In the genomic region with DNA sequence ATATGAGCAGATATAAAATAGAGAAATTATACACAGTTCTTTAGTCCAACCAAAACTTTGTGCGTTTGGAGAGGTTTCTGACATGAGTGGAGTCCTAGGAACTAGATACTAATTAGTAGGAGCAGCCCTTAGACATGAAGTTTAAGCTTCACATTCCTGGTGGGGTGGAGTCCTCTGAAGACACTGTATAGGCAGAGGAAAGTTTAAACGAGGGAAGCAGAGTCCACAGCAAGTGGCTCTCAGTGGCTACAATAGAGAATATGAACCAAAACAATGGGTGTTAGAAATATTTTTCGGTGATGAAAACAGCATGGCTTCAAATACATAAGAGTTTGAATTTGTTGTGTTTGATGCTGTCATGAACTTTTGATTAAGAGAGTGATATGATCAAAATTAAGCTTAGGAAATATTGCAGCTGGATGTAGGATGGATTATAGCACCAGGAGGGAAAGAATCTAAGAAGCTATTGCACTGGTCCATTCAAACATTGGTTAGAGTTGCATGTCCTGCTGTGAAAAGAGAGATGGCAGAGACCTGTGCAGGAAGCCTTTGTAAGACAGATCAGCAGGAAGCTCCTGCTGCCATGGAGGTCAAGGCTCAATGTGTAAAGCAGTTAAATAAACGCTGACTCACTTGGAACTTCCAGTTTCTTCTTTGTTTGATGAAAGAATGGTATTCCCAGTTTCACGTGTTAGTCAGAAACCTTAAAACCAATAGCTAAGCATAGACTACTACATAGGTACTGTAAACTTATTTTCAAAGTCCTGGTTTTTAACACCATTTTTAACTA, we compare ENCODE assay signal across 11 cellular contexts.
DNase-seq lines count a peak whose midpoint lies in the region; ATAC-seq, FAIRE-seq and TF ChIP-seq lines count a peak whose summit lies in the region.
"Had no signal": no experiment of that assay in that cellular context is flagged by ENCODE, and none has a peak within 500 bp of the region (broad histone marks: within the 10 kb centered on the region; RNA-seq: fewer than 3 reads in every experiment).

No MANE protein-coding gene starts in this region.

- TF ChIP-seq POLR2A in K562 (conservative IDR thresholded peaks at IDR 0.05), result no peak

- peak overlapping the region; percentile 33; the same call in 1 of the 3 replicates for H3K27ac ChIP-seq in K562 (ENCODE audit: extremely low read depth, low read depth, low read length)

- no peaks in the 10 kb centered on the region for H3K79me2 ChIP-seq in K562 (ENCODE audit: control insufficient read depth, insufficient read depth, low read length)

- no peak overlapping the region for H2AFZ ChIP-seq in K562 (ENCODE audit: low read depth, low read length)

- no peaks in the 10 kb centered on the region for H4K20me1 ChIP-seq in K562 (replicated peaks; ENCODE audit: control insufficient read depth, insufficient read depth, low read length)

- TF ChIP-seq CTCF in K562 (IDR thresholded peaks at IDR 0.05 in 2 of 3, conservative IDR thresholded peaks at IDR 0.05 in 1 of 3; ENCODE audit: insufficient read depth in 2 of 3, low read depth in 1 of 3, low read length in 3 of 3), result no peak
- no peak for TF ChIP-seq CTCF in CD14-positive monocyte (IDR thresholded peaks at IDR 0.05)

- no peaks in the 10 kb centered on the region for H3K36me3 ChIP-seq in K562 (ENCODE audit: control insufficient read depth, insufficient read depth, low read length)

- POLR2A ChIA-PET in K562 (lab: Yijun Ruan, JAX), result interaction anchor here (0.7 kb wide), 1 partner anchor 398 kb away, joined by 3 read pairs; no protein-coding TSS in a partner anchor
- POLR2A ChIA-PET in activated CD4-positive, alpha-beta memory T cell treated with anti-CD3 and anti-CD28 coated beads for 36 hours (lab: Charles Lee), result no interaction called here

- DNase-seq in COR-L47 (lab: John Stamatoyannopoulos, UW) (peak; percentile 48), LHCN-M2 (ENCODE audit: low read depth) (peak; percentile 75), K562 (ENCODE audit: extremely low read depth in 1 of 4, low spot score in 3 of 4) (no peak), kidney glomerular epithelial cell (lab: John Stamatoyannopoulos, UW) (peak; percentile 62), CD14-positive monocyte (ENCODE audit: low spot score) (no peak), NK-92 (lab: John Stamatoyannopoulos, UW; ENCODE audit: unreplicated experiment) (no peak)
- no peak for DNase-seq in effector CD8-positive, alpha-beta T cell (lab: John Stamatoyannopoulos, UW)
- DNase-seq in activated CD4-positive, alpha-beta memory T cell treated with anti-CD3 and anti-CD28 coated beads for 36 hours, result no peak
- DNase-seq: NCI-H2107 had no signal

- H3K4me1 Mint-ChIP-seq in CD14-positive monocyte, result no peaks in the 10 kb centered on the region
- peaks cover 2% of the 10 kb centered on the region for H3K4me1 Mint-ChIP-seq in activated CD4-positive, alpha-beta memory T cell treated with anti-CD3 and anti-CD28 coated beads for 36 hours (ENCODE audit: low read depth)

- no peak for TF ChIP-seq RAD21 in K562 (CRISPR knock-in tag; conservative IDR thresholded peaks at IDR 0.05 in 1 of 2, IDR thresholded peaks at IDR 0.05 in 1 of 2)

- WGBS in K562 (ENCODE audit: insufficient coverage, low coverage, missing lambda C conversion rate), result 20% methylated on average over 5 of the region's 5 CpGs

- H3K27ac Mint-ChIP-seq in CD14-positive monocyte, result no peak overlapping the region
- H3K27ac Mint-ChIP-seq in activated CD4-positive, alpha-beta memory T cell treated with anti-CD3 and anti-CD28 coated beads for 36 hours, result no peak overlapping the region
- H3K27ac Mint-ChIP-seq: T-helper 2 cell treated with Interferon-gamma antibody and Interleukin-4, amounts not matched to agents 5 μg/mL and 100 μg/mL, for 36 hours had no signal

- CTCF ChIA-PET in K562 (lab: Yijun Ruan, JAX; ENCODE audit: low intra/inter-chr PET ratio), result no interaction called here
- CTCF ChIA-PET in activated CD4-positive, alpha-beta memory T cell treated with anti-CD3 and anti-CD28 coated beads for 36 hours (lab: Charles Lee), result no interaction called here

- H3K4me3 Mint-ChIP-seq in CD14-positive monocyte, result no peak overlapping the region
- H3K4me3 Mint-ChIP-seq in activated CD4-positive, alpha-beta memory T cell treated with anti-CD3 and anti-CD28 coated beads for 36 hours, result no peak overlapping the region
- H3K4me3 Mint-ChIP-seq: T-helper 2 cell treated with Interferon-gamma antibody and Interleukin-4, amounts not matched to agents 5 μg/mL and 100 μg/mL, for 36 hours had no signal

- H3K27me3 ChIP-seq in K562 (ENCODE audit: control insufficient read depth in 2 of 2, insufficient read depth in 2 of 2, low read length in 2 of 2), result no peaks in the 10 kb centered on the region

- peaks cover 31 to 36% of the 10 kb centered on the region in 2 donors for H3K36me3 Mint-ChIP-seq in CD14-positive monocyte
- H3K36me3 Mint-ChIP-seq in activated CD4-positive, alpha-beta memory T cell treated with anti-CD3 and anti-CD28 coated beads for 36 hours, result peaks cover 37% of the 10 kb centered on the region

- peaks cover 0 to 6% of the 10 kb centered on the region in 2 experiments; a peak in 1 of 5 replicates for H3K4me1 ChIP-seq in K562 (replicated peaks in 1 of 2; ENCODE audit: control insufficient read depth in 2 of 2, insufficient read depth in 2 of 2, low read length in 2 of 2)

- ATAC-seq in K562, result peak; percentile 38; the same call in 1 of the 3 replicates

- no peak overlapping the region for H3K4me2 ChIP-seq in K562 (ENCODE audit: insufficient read depth, low read length)

- no TSS peak for BruUV-seq in K562 (replicated peaks; lab: Mats Ljungman, UMichigan)

- peaks cover 4 to 15% (median 13%) of the 10 kb centered on the region in 7 donors for H3K9me3 Mint-ChIP-seq in CD14-positive monocyte
- no peaks in the 10 kb centered on the region for H3K9me3 Mint-ChIP-seq in activated CD4-positive, alpha-beta memory T cell treated with anti-CD3 and anti-CD28 coated beads for 36 hours

- H3K27me3 Mint-ChIP-seq in CD14-positive monocyte (ENCODE audit: low read depth in 3 of 3), result no peaks in the 10 kb centered on the region
- H3K27me3 Mint-ChIP-seq in activated CD4-positive, alpha-beta memory T cell treated with anti-CD3 and anti-CD28 coated beads for 36 hours, result no peaks in the 10 kb centered on the region

- H3K9me3 ChIP-seq in K562 (replicated peaks; ENCODE audit: control insufficient read depth, insufficient read depth, low read depth, low read length), result no peaks in the 10 kb centered on the region

- FAIRE-seq in K562 (lab: Jason Lieb, UNC), result no peak
- FAIRE-seq: frontal cortex had no signal

- H3K4me3 ChIP-seq in K562, result no peak overlapping the region

- H3K9me1 ChIP-seq in K562 (ENCODE audit: control insufficient read depth, insufficient read depth, low read length), result no peaks in the 10 kb centered on the region

- no peak for TF ChIP-seq EP300 in K562 (IDR thresholded peaks at IDR 0.05; ENCODE audit: low read length)

- intact Hi-C loops in K562 (cut with micrococcal nuclease), result no loop called here
- intact Hi-C loops in CD14-positive monocyte (cut with micrococcal nuclease), result no loop called here
- intact Hi-C loops in activated CD4-positive, alpha-beta memory T cell treated with anti-CD3 and anti-CD28 coated beads for 36 hours (cut with micrococcal nuclease), result no loop called here

- in situ Hi-C loops in K562 (cut with MboI), result no loop called here

- H3K9ac ChIP-seq in K562 (ENCODE audit: insufficient read depth in 1 of 2, low read depth in 2 of 2, low read length in 2 of 2), result no peak overlapping the region

TF ChIP-seq in K562, 482 proteins besides CTCF, POLR2A, EP300 and RAD21:
- TF ChIP-seq ZNF668 (CRISPR knock-in tag; IDR thresholded peaks at IDR 0.05) (no peak), TAF15 (IDR thresholded peaks at IDR 0.05; ENCODE audit: low read depth, low read length) (no peak), ARID2 (IDR thresholded peaks at IDR 0.05) (no peak), GATAD2B (IDR thresholded peaks at IDR 0.05; ENCODE audit: borderline replicate concordance) (no peak), NFE2 (IDR thresholded peaks at IDR 0.05; ENCODE audit: low read depth) (peak; percentile 50), C11orf30 (IDR thresholded peaks at IDR 0.05; ENCODE audit: low read depth) (peak; percentile 66), FOXJ3 (CRISPR knock-in tag; IDR thresholded peaks at IDR 0.05) (no peak), ZNF316 (IDR thresholded peaks at IDR 0.05) (peak; percentile 33; the same call in 1 of the 2 replicates), MAFG (tag; conservative IDR thresholded peaks at IDR 0.05) (peak; percentile 74), MAFF (IDR thresholded peaks at IDR 0.05; ENCODE audit: low read length) (peak; percentile 29; the same call in 1 of the 2 replicates), DIDO1 (tag; IDR thresholded peaks at IDR 0.05; ENCODE audit: low read depth) (no peak)
TF ChIP-seq in K562: peak in this region for 5.

Comparison
In these comparisons a context has a peak if more than half of its experiments do, and no peak if none do; other contexts are left out.
1. DNase-seq: peak in COR-L47 (single experiment), LHCN-M2 (single experiment) and kidney glomerular epithelial cell (single experiment); none in K562 (0 of 4), effector CD8-positive, alpha-beta T cell (single experiment), CD14-positive monocyte (single experiment), activated CD4-positive, alpha-beta memory T cell treated with anti-CD3 and anti-CD28 coated beads for 36 hours (single experiment) and NK-92 (single experiment).